ENCODE assay signal across 8 cellular contexts in the genomic region with DNA sequence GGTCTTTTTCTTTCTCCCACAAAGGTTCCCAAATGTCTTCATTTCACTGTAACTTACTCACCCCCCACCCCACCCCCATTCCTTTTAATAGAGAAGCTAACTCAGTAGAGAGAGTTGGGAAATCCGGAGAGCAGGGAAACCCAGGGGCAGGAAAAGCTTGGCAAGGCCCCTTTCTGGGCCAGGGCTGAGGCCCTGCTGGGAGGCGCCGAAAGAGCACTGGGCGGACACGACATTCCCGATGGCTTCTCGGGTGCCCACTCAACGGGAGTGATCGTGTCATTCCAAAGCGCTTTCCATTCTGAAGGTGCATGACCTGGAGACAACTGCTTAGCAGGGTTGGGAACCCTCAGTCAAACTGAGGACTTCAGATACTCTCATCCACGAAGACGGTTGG. TPM values are rescaled to one million over a fixed set of nuclear protein-coding genes. Genes with fewer than 3 reads are reported as not detected.
DNase-seq lines count a peak whose midpoint lies in the region; ATAC-seq and TF ChIP-seq lines count a peak whose summit lies in the region.

No MANE protein-coding gene starts in this region.

- H3K36me3 Mint-ChIP-seq in activated naive CD4-positive, alpha-beta T cell treated with anti-CD3 and anti-CD28 coated beads, Interleukin-2, amount 50 U/mL, for 72 hours = peaks cover 31 to 41% of the 10 kb centered on the region in 2 donors

- no peaks in the 10 kb centered on the region for H3K9me3 ChIP-seq in heart right ventricle
- H3K9me3 ChIP-seq in left lung = no peaks in the 10 kb centered on the region
- no peaks in the 10 kb centered on the region for H3K9me3 ChIP-seq in uterus

- no peak for ATAC-seq in heart right ventricle
- ATAC-seq in left cardiac atrium = no peak
- no peak for ATAC-seq in activated naive CD4-positive, alpha-beta T cell treated with anti-CD3 and anti-CD28 coated beads, Interleukin-2, amount 50 U/mL, for 72 hours
- ATAC-seq in left lung = no peak
- ATAC-seq in HG02852 (IDR thresholded peaks at IDR 0.05; ENCODE audit: unreplicated experiment) = no peak

- TF ChIP-seq POLR2A in uterus (IDR thresholded peaks at IDR 0.05) = no peak

- peaks cover 8 to 59% (median 43%) of the 10 kb centered on the region in 9 donors for H3K4me1 ChIP-seq in heart right ventricle
- peaks cover 32 to 60% of the 10 kb centered on the region in 2 donors for H3K4me1 ChIP-seq in left lung
- H3K4me1 ChIP-seq in uterus = peaks cover 0 to 14% of the 10 kb centered on the region in 2 donors

- H3K27ac Mint-ChIP-seq in activated naive CD4-positive, alpha-beta T cell treated with anti-CD3 and anti-CD28 coated beads, Interleukin-2, amount 50 U/mL, for 72 hours = peak overlapping the region; percentile 92 to 97

- H3K27ac ChIP-seq in heart right ventricle = peak overlapping the region in 9 of 10 donors; percentile 99 to 100 (median 100)
- H3K27ac ChIP-seq in left lung = peak overlapping the region; percentile 100
- H3K27ac ChIP-seq in uterus = peak overlapping the region; percentile 98 to 100

- H3K4me3 ChIP-seq in heart right ventricle (peak overlapping the region in 9 of 10 donors; percentile 69 to 99 (median 94)), left lung (peak overlapping the region; percentile 91 to 99), uterus (peak overlapping the region; percentile 89 to 93)

- no peak for TF ChIP-seq CTCF in heart right ventricle (IDR thresholded peaks at IDR 0.05)
- no peak for TF ChIP-seq CTCF in left lung (IDR thresholded peaks at IDR 0.05)
- TF ChIP-seq CTCF in uterus (IDR thresholded peaks at IDR 0.05) = no peak

- intact Hi-C loops in heart right ventricle (cut with DNase I) (loop anchor here in 3 of 10 donors (2.0 to 10.0 kb wide), 2 partner anchors 31 to 405 kb away; partner anchors contain the start of genes AMT (in 1 of the 3) and NICN1 (in 1 of the 3)), left cardiac atrium (cut with DNase I) (no loop called here), left lung (cut with DNase I) (no loop called here), uterus (cut with DNase I; ENCODE audit: low total_unique reads) (no loop called here)

- DNase-seq in heart right ventricle (no peak), left cardiac atrium (no peak), left lung (no peak), uterus (no peak), LoVo (ENCODE audit: low spot score) (no peak), SKM-1 (lab: John Stamatoyannopoulos, UW; ENCODE audit: unreplicated experiment) (no peak)
- no peak for DNase-seq in activated naive CD4-positive, alpha-beta T cell treated with anti-CD3 and anti-CD28 coated beads, Interleukin-2, amount 50 U/mL, for 72 hours (ENCODE audit: low spot score in 2 of 2)

- 42 to 51% methylated on average over 12 of the region's 12 CpGs for WGBS in heart right ventricle, 2 donors

- H3K27me3 ChIP-seq in heart right ventricle (no peaks in the 10 kb centered on the region), left lung (no peaks in the 10 kb centered on the region), uterus (no peaks in the 10 kb centered on the region)

- H3K9me3 Mint-ChIP-seq in activated naive CD4-positive, alpha-beta T cell treated with anti-CD3 and anti-CD28 coated beads, Interleukin-2, amount 50 U/mL, for 72 hours = no peaks in the 10 kb centered on the region

- H3K36me3 ChIP-seq in heart right ventricle (peaks cover 0 to 42% (median 27%) of the 10 kb centered on the region in 9 donors), left lung (peaks cover 0 to 40% of the 10 kb centered on the region in 2 donors), uterus (no peaks in the 10 kb centered on the region)

RNA-seq across cellular contexts. Expression of gene DALRD3, which starts 1.6 kb away (rescaled TPM):
- total RNA-seq in heart right ventricle = 10 to 100 TPM in 8 of 10 donors, 1 to 10 TPM in 2; 7.6 to 17.8 (median 13.9) TPM
- 10 to 100 TPM; 15.2 to 16.1 TPM for polyA plus RNA-seq in heart right ventricle
- total RNA-seq in left cardiac atrium = 10 to 100 TPM in 1 of 2 donors, 1 to 10 TPM in 1; 9.8 to 10.1 TPM
- total RNA-seq in activated naive CD4-positive, alpha-beta T cell treated with anti-CD3 and anti-CD28 coated beads, Interleukin-2, amount 50 U/mL, for 72 hours = 10 to 100 TPM; 22.9 to 27.1 TPM
- total RNA-seq in left lung = 10 to 100 TPM; 23.6 to 24.5 TPM
- total RNA-seq in uterus = 10 to 100 TPM; 13.8 to 93.0 (median 27.7) TPM

RNA-seq across cellular contexts. Expression of gene NDUFAF3, which starts 2.0 kb away (rescaled TPM):
- total RNA-seq in heart right ventricle (100 to 1,000 TPM; 154 to 186 (median 167) TPM), left cardiac atrium (100 to 1,000 TPM; 135 to 138 TPM), left lung (10 to 100 TPM; 83.8 to 92.2 TPM), uterus (10 to 100 TPM in 3 of 4 donors, 1 to 10 TPM in 1; 8.8 to 96.6 (median 30.3) TPM)
- 100 to 1,000 TPM; 184 to 280 TPM for polyA plus RNA-seq in heart right ventricle
- total RNA-seq in activated naive CD4-positive, alpha-beta T cell treated with anti-CD3 and anti-CD28 coated beads, Interleukin-2, amount 50 U/mL, for 72 hours = 10 to 100 TPM; 60.3 to 80.8 TPM

RNA-seq across cellular contexts. Expression of gene IMPDH2, which starts 9.3 kb away (rescaled TPM):
- total RNA-seq in heart right ventricle (10 to 100 TPM; 40.7 to 70.3 (median 58.4) TPM), left cardiac atrium (10 to 100 TPM; 60.2 to 71.3 TPM), left lung (100 to 1,000 TPM; 136 to 187 TPM), uterus (100 to 1,000 TPM in 3 of 4 donors, 10 to 100 TPM in 1; 53.0 to 273 (median 163) TPM)
- polyA plus RNA-seq in heart right ventricle = 100 to 1,000 TPM in 1 of 2 donors, 10 to 100 TPM in 1; 84.0 to 105 TPM
- total RNA-seq in activated naive CD4-positive, alpha-beta T cell treated with anti-CD3 and anti-CD28 coated beads, Interleukin-2, amount 50 U/mL, for 72 hours = 100 to 1,000 TPM; 538 to 637 TPM

RNA-seq across cellular contexts. Expression of gene WDR6, which starts 12.7 kb away (rescaled TPM):
- 10 to 100 TPM; 70.4 to 98.8 (median 76.5) TPM for total RNA-seq in heart right ventricle
- 100 to 1,000 TPM in 1 of 2 donors, 10 to 100 TPM in 1; 77.5 to 126 TPM for polyA plus RNA-seq in heart right ventricle
- 10 to 100 TPM; 76.1 to 77.1 TPM for total RNA-seq in left cardiac atrium
- total RNA-seq in activated naive CD4-positive, alpha-beta T cell treated with anti-CD3 and anti-CD28 coated beads, Interleukin-2, amount 50 U/mL, for 72 hours = 100 to 1,000 TPM; 140 to 173 TPM
- total RNA-seq in left lung = 100 to 1,000 TPM; 156 to 190 TPM
- 100 to 1,000 TPM in 3 of 4 donors, 10 to 100 TPM in 1; 50.0 to 243 (median 122) TPM for total RNA-seq in uterus

RNA-seq across cellular contexts. Expression of gene P4HTM, which starts 29.9 kb away (rescaled TPM):
- total RNA-seq in heart right ventricle = 10 to 100 TPM; 23.8 to 41.7 (median 30.8) TPM
- polyA plus RNA-seq in heart right ventricle = 10 to 100 TPM; 25.8 to 30.9 TPM
- total RNA-seq in left cardiac atrium = 10 to 100 TPM; 32.8 to 33.9 TPM
- total RNA-seq in activated naive CD4-positive, alpha-beta T cell treated with anti-CD3 and anti-CD28 coated beads, Interleukin-2, amount 50 U/mL, for 72 hours = 10 to 100 TPM; 24.3 to 33.3 TPM
- total RNA-seq in left lung = 10 to 100 TPM; 40.2 to 41.8 TPM
- 10 to 100 TPM; 35.0 to 81.5 (median 51.1) TPM for total RNA-seq in uterus
